Comparison of ENCODE assay signal across 1 cellular context in genomic region chr20:32709528-32710121, GRCh38.
TF ChIP-seq lines count a peak whose summit lies in the region.

No MANE protein-coding gene starts in this region.

TF ChIP-seq in IMR-90, 13 proteins besides CTCF, POLR2A, EP300 and RAD21:
- TF ChIP-seq MXI1 (IDR thresholded peaks at IDR 0.05; ENCODE audit: borderline replicate concordance, low read depth, low read length) (no peak), BHLHE40 (IDR thresholded peaks at IDR 0.05; ENCODE audit: low read depth, low read length) (no peak), RFX5 (IDR thresholded peaks at IDR 0.05; ENCODE audit: low read depth, low read length) (no peak), MAZ (IDR thresholded peaks at IDR 0.05; ENCODE audit: borderline replicate concordance, low read depth, low read length) (no peak), CHD1 (IDR thresholded peaks at IDR 0.05; ENCODE audit: low read depth, low read length) (no peak), CEBPB (IDR thresholded peaks at IDR 0.05; ENCODE audit: low read depth, low read length) (no peak), NFE2L2 (IDR thresholded peaks at IDR 0.05; ENCODE audit: low read depth, low read length) (no peak), USF2 (IDR thresholded peaks at IDR 0.05; ENCODE audit: low read depth, low read length) (no peak), ELK1 (IDR thresholded peaks at IDR 0.05; ENCODE audit: borderline replicate concordance, low read depth, low read length) (no peak), SMC3 (IDR thresholded peaks at IDR 0.05; ENCODE audit: low read depth, low read length) (no peak), MAFK (IDR thresholded peaks at IDR 0.05; ENCODE audit: low read depth, low read length) (no peak), RCOR1 (IDR thresholded peaks at IDR 0.05; ENCODE audit: insufficient replicate concordance, low read length) (no peak), FOS (IDR thresholded peaks at IDR 0.05; ENCODE audit: low read depth, low read length) (no peak)
